1 cellular context compared by ENCODE assay signal in genomic region chr1:159935719-159936283, GRCh38.
TF ChIP-seq lines count a peak whose summit lies in the region.

No MANE protein-coding gene starts in this region.

TF ChIP-seq in SK-N-SH treated with all-trans-retinoic acid at 6 μM for 48 hours, 23 proteins besides CTCF, POLR2A, EP300 and RAD21 (continued from another document):
- TF ChIP-seq, protein P1, sequence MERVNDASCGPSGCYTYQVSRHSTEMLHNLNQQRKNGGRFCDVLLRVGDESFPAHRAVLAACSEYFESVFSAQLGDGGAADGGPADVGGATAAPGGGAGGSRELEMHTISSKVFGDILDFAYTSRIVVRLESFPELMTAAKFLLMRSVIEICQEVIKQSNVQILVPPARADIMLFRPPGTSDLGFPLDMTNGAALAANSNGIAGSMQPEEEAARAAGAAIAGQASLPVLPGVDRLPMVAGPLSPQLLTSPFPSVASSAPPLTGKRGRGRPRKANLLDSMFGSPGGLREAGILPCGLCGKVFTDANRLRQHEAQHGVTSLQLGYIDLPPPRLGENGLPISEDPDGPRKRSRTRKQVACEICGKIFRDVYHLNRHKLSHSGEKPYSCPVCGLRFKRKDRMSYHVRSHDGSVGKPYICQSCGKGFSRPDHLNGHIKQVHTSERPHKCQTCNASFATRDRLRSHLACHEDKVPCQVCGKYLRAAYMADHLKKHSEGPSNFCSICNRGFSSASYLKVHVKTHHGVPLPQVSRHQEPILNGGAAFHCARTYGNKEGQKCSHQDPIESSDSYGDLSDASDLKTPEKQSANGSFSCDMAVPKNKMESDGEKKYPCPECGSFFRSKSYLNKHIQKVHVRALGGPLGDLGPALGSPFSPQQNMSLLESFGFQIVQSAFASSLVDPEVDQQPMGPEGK (CRISPR knock-in tag; IDR thresholded peaks at IDR 0.05; ENCODE audit: borderline replicate concordance): no peak
